ENCODE assay signal across 14 cellular contexts in the genomic region with DNA sequence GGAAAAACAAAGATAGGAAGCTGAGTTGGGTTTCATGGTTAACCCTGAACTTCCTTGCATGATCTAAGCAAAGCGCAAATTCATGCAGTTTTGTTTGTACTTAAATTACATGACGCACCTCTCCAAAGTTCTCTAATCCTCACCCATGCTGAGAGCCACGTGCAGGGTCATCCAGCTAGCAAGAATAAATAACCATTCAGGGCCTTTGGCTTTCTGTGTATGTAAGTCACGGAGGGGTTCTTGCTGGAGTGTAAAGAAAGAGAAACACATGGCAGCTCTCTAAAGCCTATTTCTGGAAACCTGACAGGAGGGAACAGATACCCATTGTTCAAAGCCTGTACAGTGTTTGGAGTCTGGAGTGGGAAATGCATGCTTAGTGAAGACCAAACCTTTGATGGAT.
A peak's percentile ranks its signal among the peaks of the same experiment; 100 is the strongest.
DNase-seq lines count a peak whose midpoint lies in the region; ATAC-seq and TF ChIP-seq lines count a peak whose summit lies in the region.
"Had no signal": no experiment of that assay in that cellular context is flagged by ENCODE, and none has a peak within 500 bp of the region (broad histone marks: within the 10 kb centered on the region; RNA-seq: fewer than 3 reads in every experiment).

No MANE protein-coding gene starts in this region.

- no peaks in the 10 kb centered on the region for H3K36me3 ChIP-seq in SJSA1
- H3K36me3 ChIP-seq in effector memory CD4-positive, alpha-beta T cell (ENCODE audit: control insufficient read depth, insufficient read depth, low read length), result no peaks in the 10 kb centered on the region
- H3K36me3 ChIP-seq: right atrium auricular region had no signal

- no peak for TF ChIP-seq CTCF in foreskin keratinocyte (conservative IDR thresholded peaks at IDR 0.05)
- TF ChIP-seq CTCF in GM10266 (IDR thresholded peaks at IDR 0.05; ENCODE audit: control insufficient read depth, insufficient read depth, low read depth, missing control alignments), result no peak

- DNase-seq in HEK293T (ENCODE audit: extremely low spot score) (peak; percentile 14), SJSA1 (ENCODE audit: low read depth in 1 of 2, low spot score in 2 of 2) (peak; percentile 89 to 94), foreskin keratinocyte (no peak), renal cortical epithelial cell (ENCODE audit: low read depth) (peak; percentile 56), cerebellar nuclear complex (lab: John Stamatoyannopoulos, UW) (no peak), GM10266 (ENCODE audit: extremely low spot score) (no peak)
- no peak for DNase-seq in effector memory CD4-positive, alpha-beta T cell
- DNase-seq: activated CD8-positive, alpha-beta memory T cell treated with anti-CD3 and anti-CD28 coated beads, Interleukin-2, amount 10 ng/mL, durations not matched to agents 7 days and 5 days; DMS153; erythroblast; left cardiac atrium; NCI-H1694; RPMI8226 had no signal

- H3K9me3 ChIP-seq in SJSA1 (replicated peaks), result no peaks in the 10 kb centered on the region
- H3K9me3 ChIP-seq in effector memory CD4-positive, alpha-beta T cell (ENCODE audit: control insufficient read depth, low read length), result no peaks in the 10 kb centered on the region
- H3K9me3 ChIP-seq: right atrium auricular region had no signal

- no peaks in the 10 kb centered on the region for H3K27me3 ChIP-seq in SJSA1 (replicated peaks)
- H3K27me3 ChIP-seq in foreskin keratinocyte, result no peaks in the 10 kb centered on the region
- no peaks in the 10 kb centered on the region for H3K27me3 ChIP-seq in effector memory CD4-positive, alpha-beta T cell (replicated peaks; ENCODE audit: control insufficient read depth, insufficient read depth, low read length, poor library complexity, severe bottlenecking)
- H3K27me3 ChIP-seq: right atrium auricular region had no signal

- H3K4me3 ChIP-seq in SJSA1, result no peak overlapping the region
- H3K4me3 ChIP-seq in effector memory CD4-positive, alpha-beta T cell (ENCODE audit: insufficient read depth, low read depth, low read length, poor library complexity, severe bottlenecking), result no peak overlapping the region
- H3K4me3 ChIP-seq: right atrium auricular region had no signal

- H3K4me1 ChIP-seq in SJSA1 (replicated peaks) (peaks cover 26% of the 10 kb centered on the region), foreskin keratinocyte (peaks cover 4% of the 10 kb centered on the region)
- no peaks in the 10 kb centered on the region for H3K4me1 ChIP-seq in effector memory CD4-positive, alpha-beta T cell (ENCODE audit: control insufficient read depth, insufficient read depth, low read length, poor library complexity, severe bottlenecking)

- peak; percentile 47 for ATAC-seq in foreskin keratinocyte
- ATAC-seq: activated CD8-positive, alpha-beta memory T cell treated with anti-CD3 and anti-CD28 coated beads, Interleukin-2, amount 10 ng/mL, durations not matched to agents 7 days and 5 days had no signal

- H3K27ac ChIP-seq in SJSA1, result peak overlapping the region; percentile 59
- H3K27ac ChIP-seq in foreskin keratinocyte, result no peak overlapping the region
- no peak overlapping the region for H3K27ac ChIP-seq in effector memory CD4-positive, alpha-beta T cell (ENCODE audit: insufficient read depth, low read length, poor library complexity, severe bottlenecking)
- H3K27ac ChIP-seq: right atrium auricular region had no signal

- POLR2A ChIA-PET in HEK293T (lab: Yijun Ruan, JAX), result no interaction called here

- CTCF ChIA-PET in HEK293T (lab: Yijun Ruan, JAX), result no interaction called here

TF ChIP-seq in HEK293T, 16 proteins besides CTCF, POLR2A, EP300 and RAD21:
- TF ChIP-seq BHLHE40 (IDR thresholded peaks at IDR 0.05; ENCODE audit: borderline replicate concordance) (no peak), L3MBTL2 (conservative IDR thresholded peaks at IDR 0.05) (peak; percentile 57; the same call in 1 of the 2 replicates)

Comparison
In these comparisons a context has a peak if more than half of its experiments do, and no peak if none do; other contexts are left out.
1. DNase-seq: peak in HEK293T (single experiment), SJSA1 (2 of 2) and renal cortical epithelial cell (single experiment); none in foreskin keratinocyte (0 of 2), cerebellar nuclear complex (0 of 2), GM10266 (single experiment) and effector memory CD4-positive, alpha-beta T cell (0 of 3).